ENCODE assay signal across 27 cellular contexts in the genomic region with DNA sequence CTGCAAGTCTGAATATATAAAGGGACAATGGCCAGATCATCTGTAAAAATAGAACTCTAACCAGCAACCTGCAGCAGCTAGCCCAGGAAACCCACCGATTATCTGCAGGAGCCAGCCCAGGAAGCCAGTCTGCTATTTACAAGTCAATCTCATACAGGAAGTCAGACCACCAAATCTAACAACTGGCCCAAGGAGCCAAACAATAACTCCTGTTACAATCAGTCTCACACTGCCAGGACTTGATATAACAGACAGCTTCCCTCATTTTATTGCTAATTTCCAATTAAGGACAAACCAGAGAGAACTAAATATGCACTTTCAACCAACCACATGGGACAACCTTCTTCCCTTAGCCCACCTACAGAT. TPM values are rescaled to one million over a fixed set of nuclear protein-coding genes. Genes with fewer than 3 reads are reported as not detected.
"Had no signal": no experiment of that assay in that cellular context is flagged by ENCODE, and none has a peak within 500 bp of the region (broad histone marks: within the 10 kb centered on the region; RNA-seq: fewer than 3 reads in every experiment).

No MANE protein-coding gene starts in this region.

- H3K27me3 ChIP-seq: cardiac muscle cell, Peyer's patch, SJSA1 had no signal

- ATAC-seq: activated T-helper 17 cell treated with anti-CD3 and anti-CD28 coated beads, Interleukin-2, amount 50 U/mL, for 72 hours; SK-N-SH treated with all-trans-retinoic acid at 6 μM for 48 hours had no signal

- DNase-seq: activated B cell treated with CpG ODN at 0.5 μM for 24 hours; activated CD4-positive, alpha-beta memory T cell treated with anti-CD3 and anti-CD28 coated beads, Interleukin-2, amount 10 ng/mL, durations not matched to agents 7 days and 5 days; activated CD4-positive, alpha-beta T cell treated with anti-CD3 and anti-CD28 coated beads, Interleukin-2, amount 50 U/mL, for 1 hour; activated gamma-delta T cell; activated naive CD4-positive, alpha-beta T cell treated with anti-CD3 and anti-CD28 coated beads for 36 hours; activated T-cell treated with anti-CD3 and anti-CD28 coated beads for 4 hours; activated T-cell treated with anti-CD3 and anti-CD28 coated beads, Interleukin-2, amount 50 U/mL, for 48 hours; amygdala; Karpas-422; NCI-H1092 treated with DMSO at 0.1 percent for 48 hours; NCI-H1417 treated with DMSO at 0.1 percent for 48 hours; NCI-H1694; NCI-H2029 treated with DMSO at 0.1 percent for 48 hours; NCI-H524; Peyer's patch; Right ventricle myocardium superior; SW 1271 had no signal

- H3K9me3 ChIP-seq: SJSA1 had no signal

- H3K9me3 Mint-ChIP-seq: activated CD4-positive, alpha-beta memory T cell treated with anti-CD3 and anti-CD28 coated beads, Interleukin-2, amount 10 ng/mL, durations not matched to agents 7 days and 5 days had no signal

- H3K36me3 ChIP-seq: cardiac muscle cell, Peyer's patch, SJSA1 had no signal

- H3K4me1 ChIP-seq: SJSA1 had no signal

- H3K27ac Mint-ChIP-seq: activated B cell treated with CpG ODN at 0.5 μM for 24 hours; activated CD4-positive, alpha-beta memory T cell treated with anti-CD3 and anti-CD28 coated beads, Interleukin-2, amount 10 ng/mL, durations not matched to agents 7 days and 5 days; activated naive CD4-positive, alpha-beta T cell treated with anti-CD3 and anti-CD28 coated beads for 36 hours; activated naive CD8-positive, alpha-beta T cell; activated T-helper 17 cell treated with anti-CD3 and anti-CD28 coated beads, Interleukin-2, amount 50 U/mL, for 72 hours; brain; T-helper 2 cell treated with Interferon-gamma antibody and Interleukin-4, amounts not matched to agents 5 μg/mL and 100 μg/mL, for 36 hours had no signal

- H3K4me3 Mint-ChIP-seq: activated B cell treated with CpG ODN at 0.5 μM for 24 hours; activated CD4-positive, alpha-beta memory T cell treated with anti-CD3 and anti-CD28 coated beads, Interleukin-2, amount 10 ng/mL, durations not matched to agents 7 days and 5 days; activated naive CD4-positive, alpha-beta T cell treated with anti-CD3 and anti-CD28 coated beads for 36 hours; activated naive CD8-positive, alpha-beta T cell; activated T-helper 17 cell treated with anti-CD3 and anti-CD28 coated beads, Interleukin-2, amount 50 U/mL, for 72 hours; brain; T-helper 2 cell treated with Interferon-gamma antibody and Interleukin-4, amounts not matched to agents 5 μg/mL and 100 μg/mL, for 36 hours had no signal

- H3K36me3 Mint-ChIP-seq: activated naive CD8-positive, alpha-beta T cell; brain had no signal

- H3K4me3 ChIP-seq: cardiac muscle cell, Peyer's patch, SJSA1 had no signal

- H3K27ac ChIP-seq: cardiac muscle cell, Peyer's patch, RWPE1, SJSA1 had no signal

- H3K4me1 Mint-ChIP-seq: activated B cell treated with CpG ODN at 0.5 μM for 24 hours; activated CD4-positive, alpha-beta memory T cell treated with anti-CD3 and anti-CD28 coated beads, Interleukin-2, amount 10 ng/mL, durations not matched to agents 7 days and 5 days; activated T-helper 17 cell treated with anti-CD3 and anti-CD28 coated beads, Interleukin-2, amount 50 U/mL, for 72 hours had no signal

- H3K27me3 Mint-ChIP-seq: brain had no signal

RNA-seq across cellular contexts. Expression of gene RIN2, which starts 14.4 kb away (rescaled TPM):
- total RNA-seq: activated CD4-positive, alpha-beta memory T cell treated with anti-CD3 and anti-CD28 coated beads, Interleukin-2, amount 10 ng/mL, durations not matched to agents 7 days and 5 days; activated CD8-positive, alpha-beta memory T cell treated with anti-CD3 and anti-CD28 coated beads for 36 hours; activated naive CD4-positive, alpha-beta T cell treated with anti-CD3 and anti-CD28 coated beads for 36 hours; activated T-helper 17 cell treated with anti-CD3 and anti-CD28 coated beads, Interleukin-2, amount 50 U/mL, for 72 hours; T-helper 1 cell treated with Interleukin-12 subunit alpha and Interleukin-12 subunit beta and Interleukin-4 antibody, amounts not matched to agents 30 ng/mL and 1 ng/mL, for 36 hours had no signal
